In the genomic region with DNA sequence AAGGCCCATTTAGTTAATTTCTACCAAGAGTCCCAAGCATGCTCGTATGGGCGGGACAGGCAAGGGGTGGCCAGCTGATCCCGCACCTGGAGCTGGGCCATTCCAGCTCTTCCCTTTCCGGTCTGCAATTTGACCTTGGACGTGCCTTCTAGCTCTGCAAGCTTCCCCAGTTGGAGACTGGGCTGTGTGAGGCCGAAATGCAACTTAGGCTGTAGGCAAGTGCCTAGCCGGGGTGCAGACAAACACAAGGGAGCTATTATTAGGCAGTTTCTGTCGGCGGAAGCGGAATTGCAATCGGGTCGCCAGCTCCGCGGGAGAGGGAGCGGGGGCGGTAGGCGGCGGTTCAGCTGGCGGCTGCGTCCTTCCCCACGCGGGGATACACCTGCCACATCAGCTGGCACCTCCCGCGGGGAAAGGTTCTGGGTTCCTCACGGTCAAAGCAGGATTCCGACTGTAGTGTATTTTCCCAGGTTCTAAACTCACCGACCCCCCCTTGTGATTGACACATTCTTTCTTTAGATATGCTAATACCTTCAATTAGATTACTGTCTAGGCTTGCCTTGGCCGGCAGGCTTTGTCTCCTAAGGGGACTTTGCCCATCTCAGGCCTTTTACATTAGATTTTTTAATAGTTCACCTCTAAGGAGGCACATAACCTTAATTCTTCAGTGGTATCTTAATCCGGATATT, we compare ENCODE assay signal across 1 cellular context.
TF ChIP-seq lines count a peak whose summit lies in the region.

No MANE protein-coding gene starts in this region.

TF ChIP-seq in WTC11, 78 proteins besides CTCF, POLR2A, EP300 and RAD21 (continued from another document and continues in another):
- TF ChIP-seq, protein P1, sequence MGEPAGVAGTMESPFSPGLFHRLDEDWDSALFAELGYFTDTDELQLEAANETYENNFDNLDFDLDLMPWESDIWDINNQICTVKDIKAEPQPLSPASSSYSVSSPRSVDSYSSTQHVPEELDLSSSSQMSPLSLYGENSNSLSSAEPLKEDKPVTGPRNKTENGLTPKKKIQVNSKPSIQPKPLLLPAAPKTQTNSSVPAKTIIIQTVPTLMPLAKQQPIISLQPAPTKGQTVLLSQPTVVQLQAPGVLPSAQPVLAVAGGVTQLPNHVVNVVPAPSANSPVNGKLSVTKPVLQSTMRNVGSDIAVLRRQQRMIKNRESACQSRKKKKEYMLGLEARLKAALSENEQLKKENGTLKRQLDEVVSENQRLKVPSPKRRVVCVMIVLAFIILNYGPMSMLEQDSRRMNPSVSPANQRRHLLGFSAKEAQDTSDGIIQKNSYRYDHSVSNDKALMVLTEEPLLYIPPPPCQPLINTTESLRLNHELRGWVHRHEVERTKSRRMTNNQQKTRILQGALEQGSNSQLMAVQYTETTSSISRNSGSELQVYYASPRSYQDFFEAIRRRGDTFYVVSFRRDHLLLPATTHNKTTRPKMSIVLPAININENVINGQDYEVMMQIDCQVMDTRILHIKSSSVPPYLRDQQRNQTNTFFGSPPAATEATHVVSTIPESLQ (CRISPR knock-in tag; IDR thresholded peaks at IDR 0.05): no peak
- TF ChIP-seq, protein P2, sequence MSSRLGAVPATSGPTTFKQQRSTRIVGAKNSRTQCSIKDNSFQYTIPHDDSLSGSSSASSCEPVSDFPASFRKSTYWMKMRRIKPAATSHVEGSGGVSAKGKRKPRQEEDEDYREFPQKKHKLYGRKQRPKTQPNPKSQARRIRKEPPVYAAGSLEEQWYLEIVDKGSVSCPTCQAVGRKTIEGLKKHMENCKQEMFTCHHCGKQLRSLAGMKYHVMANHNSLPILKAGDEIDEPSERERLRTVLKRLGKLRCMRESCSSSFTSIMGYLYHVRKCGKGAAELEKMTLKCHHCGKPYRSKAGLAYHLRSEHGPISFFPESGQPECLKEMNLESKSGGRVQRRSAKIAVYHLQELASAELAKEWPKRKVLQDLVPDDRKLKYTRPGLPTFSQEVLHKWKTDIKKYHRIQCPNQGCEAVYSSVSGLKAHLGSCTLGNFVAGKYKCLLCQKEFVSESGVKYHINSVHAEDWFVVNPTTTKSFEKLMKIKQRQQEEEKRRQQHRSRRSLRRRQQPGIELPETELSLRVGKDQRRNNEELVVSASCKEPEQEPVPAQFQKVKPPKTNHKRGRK (CRISPR knock-in tag; IDR thresholded peaks at IDR 0.05; ENCODE audit: borderline replicate concordance): no peak
- TF ChIP-seq CBFB (CRISPR knock-in tag; IDR thresholded peaks at IDR 0.05; ENCODE audit: low read depth) (peak; percentile 86; the same call in 1 of the 2 replicates), HMGA2 (CRISPR knock-in tag; IDR thresholded peaks at IDR 0.05) (no peak), SOX15 (CRISPR knock-in tag; IDR thresholded peaks at IDR 0.05) (no peak), MYBL2 (CRISPR knock-in tag; IDR thresholded peaks at IDR 0.05) (peak; percentile 85), OVOL2 (CRISPR knock-in tag; IDR thresholded peaks at IDR 0.05; ENCODE audit: borderline replicate concordance) (no peak), ZNF671 (CRISPR knock-in tag; IDR thresholded peaks at IDR 0.05) (no peak), SP1 (CRISPR knock-in tag; conservative IDR thresholded peaks at IDR 0.05) (peak; percentile 76), ETV6 (CRISPR knock-in tag; IDR thresholded peaks at IDR 0.05) (peak; percentile 76; the same call in 1 of the 2 replicates), MXD4 (CRISPR knock-in tag; IDR thresholded peaks at IDR 0.05; ENCODE audit: borderline replicate concordance) (peak; percentile 48; the same call in 1 of the 2 replicates), KAT7 (CRISPR knock-in tag; IDR thresholded peaks at IDR 0.05; ENCODE audit: borderline replicate concordance) (peak; percentile 73; the same call in 1 of the 2 replicates), JAZF1 (CRISPR knock-in tag; IDR thresholded peaks at IDR 0.05) (no peak), EMX1 (CRISPR knock-in tag; IDR thresholded peaks at IDR 0.05) (no peak), RELA (CRISPR knock-in tag; IDR thresholded peaks at IDR 0.05; ENCODE audit: borderline replicate concordance) (no peak), ZBTB21 (CRISPR knock-in tag; IDR thresholded peaks at IDR 0.05; ENCODE audit: borderline replicate concordance) (peak; percentile 52; the same call in 1 of the 2 replicates), ZNF232 (CRISPR knock-in tag; IDR thresholded peaks at IDR 0.05) (no peak), ELF4 (CRISPR knock-in tag; IDR thresholded peaks at IDR 0.05; ENCODE audit: low read depth) (no peak), FOXK1 (CRISPR knock-in tag; IDR thresholded peaks at IDR 0.05) (peak; percentile 76; the same call in 1 of the 2 replicates), CREM (CRISPR knock-in tag; IDR thresholded peaks at IDR 0.05) (peak; percentile 84), SMAD4 (CRISPR knock-in tag; IDR thresholded peaks at IDR 0.05) (peak; percentile 79; the same call in 1 of the 2 replicates), NR3C1 (CRISPR knock-in tag; conservative IDR thresholded peaks at IDR 0.05; ENCODE audit: low read depth) (no peak)
- TF ChIP-seq, protein P3, sequence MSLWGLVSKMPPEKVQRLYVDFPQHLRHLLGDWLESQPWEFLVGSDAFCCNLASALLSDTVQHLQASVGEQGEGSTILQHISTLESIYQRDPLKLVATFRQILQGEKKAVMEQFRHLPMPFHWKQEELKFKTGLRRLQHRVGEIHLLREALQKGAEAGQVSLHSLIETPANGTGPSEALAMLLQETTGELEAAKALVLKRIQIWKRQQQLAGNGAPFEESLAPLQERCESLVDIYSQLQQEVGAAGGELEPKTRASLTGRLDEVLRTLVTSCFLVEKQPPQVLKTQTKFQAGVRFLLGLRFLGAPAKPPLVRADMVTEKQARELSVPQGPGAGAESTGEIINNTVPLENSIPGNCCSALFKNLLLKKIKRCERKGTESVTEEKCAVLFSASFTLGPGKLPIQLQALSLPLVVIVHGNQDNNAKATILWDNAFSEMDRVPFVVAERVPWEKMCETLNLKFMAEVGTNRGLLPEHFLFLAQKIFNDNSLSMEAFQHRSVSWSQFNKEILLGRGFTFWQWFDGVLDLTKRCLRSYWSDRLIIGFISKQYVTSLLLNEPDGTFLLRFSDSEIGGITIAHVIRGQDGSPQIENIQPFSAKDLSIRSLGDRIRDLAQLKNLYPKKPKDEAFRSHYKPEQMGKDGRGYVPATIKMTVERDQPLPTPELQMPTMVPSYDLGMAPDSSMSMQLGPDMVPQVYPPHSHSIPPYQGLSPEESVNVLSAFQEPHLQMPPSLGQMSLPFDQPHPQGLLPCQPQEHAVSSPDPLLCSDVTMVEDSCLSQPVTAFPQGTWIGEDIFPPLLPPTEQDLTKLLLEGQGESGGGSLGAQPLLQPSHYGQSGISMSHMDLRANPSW (CRISPR knock-in tag; conservative IDR thresholded peaks at IDR 0.05; ENCODE audit: low read depth): no peak
- TF ChIP-seq, protein P4, sequence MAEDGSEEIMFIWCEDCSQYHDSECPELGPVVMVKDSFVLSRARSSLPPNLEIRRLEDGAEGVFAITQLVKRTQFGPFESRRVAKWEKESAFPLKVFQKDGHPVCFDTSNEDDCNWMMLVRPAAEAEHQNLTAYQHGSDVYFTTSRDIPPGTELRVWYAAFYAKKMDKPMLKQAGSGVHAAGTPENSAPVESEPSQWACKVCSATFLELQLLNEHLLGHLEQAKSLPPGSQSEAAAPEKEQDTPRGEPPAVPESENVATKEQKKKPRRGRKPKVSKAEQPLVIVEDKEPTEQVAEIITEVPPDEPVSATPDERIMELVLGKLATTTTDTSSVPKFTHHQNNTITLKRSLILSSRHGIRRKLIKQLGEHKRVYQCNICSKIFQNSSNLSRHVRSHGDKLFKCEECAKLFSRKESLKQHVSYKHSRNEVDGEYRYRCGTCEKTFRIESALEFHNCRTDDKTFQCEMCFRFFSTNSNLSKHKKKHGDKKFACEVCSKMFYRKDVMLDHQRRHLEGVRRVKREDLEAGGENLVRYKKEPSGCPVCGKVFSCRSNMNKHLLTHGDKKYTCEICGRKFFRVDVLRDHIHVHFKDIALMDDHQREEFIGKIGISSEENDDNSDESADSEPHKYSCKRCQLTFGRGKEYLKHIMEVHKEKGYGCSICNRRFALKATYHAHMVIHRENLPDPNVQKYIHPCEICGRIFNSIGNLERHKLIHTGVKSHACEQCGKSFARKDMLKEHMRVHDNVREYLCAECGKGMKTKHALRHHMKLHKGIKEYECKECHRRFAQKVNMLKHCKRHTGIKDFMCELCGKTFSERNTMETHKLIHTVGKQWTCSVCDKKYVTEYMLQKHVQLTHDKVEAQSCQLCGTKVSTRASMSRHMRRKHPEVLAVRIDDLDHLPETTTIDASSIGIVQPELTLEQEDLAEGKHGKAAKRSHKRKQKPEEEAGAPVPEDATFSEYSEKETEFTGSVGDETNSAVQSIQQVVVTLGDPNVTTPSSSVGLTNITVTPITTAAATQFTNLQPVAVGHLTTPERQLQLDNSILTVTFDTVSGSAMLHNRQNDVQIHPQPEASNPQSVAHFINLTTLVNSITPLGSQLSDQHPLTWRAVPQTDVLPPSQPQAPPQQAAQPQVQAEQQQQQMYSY (CRISPR knock-in tag; IDR thresholded peaks at IDR 0.05): no peak
- TF ChIP-seq, protein P5, sequence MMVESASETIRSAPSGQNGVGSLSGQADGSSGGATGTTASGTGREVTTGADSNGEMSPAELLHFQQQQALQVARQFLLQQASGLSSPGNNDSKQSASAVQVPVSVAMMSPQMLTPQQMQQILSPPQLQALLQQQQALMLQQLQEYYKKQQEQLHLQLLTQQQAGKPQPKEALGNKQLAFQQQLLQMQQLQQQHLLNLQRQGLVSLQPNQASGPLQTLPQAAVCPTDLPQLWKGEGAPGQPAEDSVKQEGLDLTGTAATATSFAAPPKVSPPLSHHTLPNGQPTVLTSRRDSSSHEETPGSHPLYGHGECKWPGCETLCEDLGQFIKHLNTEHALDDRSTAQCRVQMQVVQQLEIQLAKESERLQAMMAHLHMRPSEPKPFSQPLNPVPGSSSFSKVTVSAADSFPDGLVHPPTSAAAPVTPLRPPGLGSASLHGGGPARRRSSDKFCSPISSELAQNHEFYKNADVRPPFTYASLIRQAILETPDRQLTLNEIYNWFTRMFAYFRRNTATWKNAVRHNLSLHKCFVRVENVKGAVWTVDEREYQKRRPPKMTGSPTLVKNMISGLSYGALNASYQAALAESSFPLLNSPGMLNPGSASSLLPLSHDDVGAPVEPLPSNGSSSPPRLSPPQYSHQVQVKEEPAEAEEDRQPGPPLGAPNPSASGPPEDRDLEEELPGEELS (CRISPR knock-in tag; IDR thresholded peaks at IDR 0.05): peak; percentile 95
- TF ChIP-seq, protein P6, sequence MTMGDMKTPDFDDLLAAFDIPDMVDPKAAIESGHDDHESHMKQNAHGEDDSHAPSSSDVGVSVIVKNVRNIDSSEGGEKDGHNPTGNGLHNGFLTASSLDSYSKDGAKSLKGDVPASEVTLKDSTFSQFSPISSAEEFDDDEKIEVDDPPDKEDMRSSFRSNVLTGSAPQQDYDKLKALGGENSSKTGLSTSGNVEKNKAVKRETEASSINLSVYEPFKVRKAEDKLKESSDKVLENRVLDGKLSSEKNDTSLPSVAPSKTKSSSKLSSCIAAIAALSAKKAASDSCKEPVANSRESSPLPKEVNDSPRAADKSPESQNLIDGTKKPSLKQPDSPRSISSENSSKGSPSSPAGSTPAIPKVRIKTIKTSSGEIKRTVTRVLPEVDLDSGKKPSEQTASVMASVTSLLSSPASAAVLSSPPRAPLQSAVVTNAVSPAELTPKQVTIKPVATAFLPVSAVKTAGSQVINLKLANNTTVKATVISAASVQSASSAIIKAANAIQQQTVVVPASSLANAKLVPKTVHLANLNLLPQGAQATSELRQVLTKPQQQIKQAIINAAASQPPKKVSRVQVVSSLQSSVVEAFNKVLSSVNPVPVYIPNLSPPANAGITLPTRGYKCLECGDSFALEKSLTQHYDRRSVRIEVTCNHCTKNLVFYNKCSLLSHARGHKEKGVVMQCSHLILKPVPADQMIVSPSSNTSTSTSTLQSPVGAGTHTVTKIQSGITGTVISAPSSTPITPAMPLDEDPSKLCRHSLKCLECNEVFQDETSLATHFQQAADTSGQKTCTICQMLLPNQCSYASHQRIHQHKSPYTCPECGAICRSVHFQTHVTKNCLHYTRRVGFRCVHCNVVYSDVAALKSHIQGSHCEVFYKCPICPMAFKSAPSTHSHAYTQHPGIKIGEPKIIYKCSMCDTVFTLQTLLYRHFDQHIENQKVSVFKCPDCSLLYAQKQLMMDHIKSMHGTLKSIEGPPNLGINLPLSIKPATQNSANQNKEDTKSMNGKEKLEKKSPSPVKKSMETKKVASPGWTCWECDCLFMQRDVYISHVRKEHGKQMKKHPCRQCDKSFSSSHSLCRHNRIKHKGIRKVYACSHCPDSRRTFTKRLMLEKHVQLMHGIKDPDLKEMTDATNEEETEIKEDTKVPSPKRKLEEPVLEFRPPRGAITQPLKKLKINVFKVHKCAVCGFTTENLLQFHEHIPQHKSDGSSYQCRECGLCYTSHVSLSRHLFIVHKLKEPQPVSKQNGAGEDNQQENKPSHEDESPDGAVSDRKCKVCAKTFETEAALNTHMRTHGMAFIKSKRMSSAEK (CRISPR knock-in tag; IDR thresholded peaks at IDR 0.05; ENCODE audit: borderline replicate concordance): no peak
- TF ChIP-seq, protein P7, sequence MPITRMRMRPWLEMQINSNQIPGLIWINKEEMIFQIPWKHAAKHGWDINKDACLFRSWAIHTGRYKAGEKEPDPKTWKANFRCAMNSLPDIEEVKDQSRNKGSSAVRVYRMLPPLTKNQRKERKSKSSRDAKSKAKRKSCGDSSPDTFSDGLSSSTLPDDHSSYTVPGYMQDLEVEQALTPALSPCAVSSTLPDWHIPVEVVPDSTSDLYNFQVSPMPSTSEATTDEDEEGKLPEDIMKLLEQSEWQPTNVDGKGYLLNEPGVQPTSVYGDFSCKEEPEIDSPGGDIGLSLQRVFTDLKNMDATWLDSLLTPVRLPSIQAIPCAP (CRISPR knock-in tag; IDR thresholded peaks at IDR 0.05): no peak
- TF ChIP-seq, protein P8, sequence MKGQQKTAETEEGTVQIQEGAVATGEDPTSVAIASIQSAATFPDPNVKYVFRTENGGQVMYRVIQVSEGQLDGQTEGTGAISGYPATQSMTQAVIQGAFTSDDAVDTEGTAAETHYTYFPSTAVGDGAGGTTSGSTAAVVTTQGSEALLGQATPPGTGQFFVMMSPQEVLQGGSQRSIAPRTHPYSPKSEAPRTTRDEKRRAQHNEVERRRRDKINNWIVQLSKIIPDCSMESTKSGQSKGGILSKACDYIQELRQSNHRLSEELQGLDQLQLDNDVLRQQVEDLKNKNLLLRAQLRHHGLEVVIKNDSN (CRISPR knock-in tag; IDR thresholded peaks at IDR 0.05): 0 out of 2 replicates have a peak, but pooled peaks have one; percentile 26
- TF ChIP-seq, protein P9, sequence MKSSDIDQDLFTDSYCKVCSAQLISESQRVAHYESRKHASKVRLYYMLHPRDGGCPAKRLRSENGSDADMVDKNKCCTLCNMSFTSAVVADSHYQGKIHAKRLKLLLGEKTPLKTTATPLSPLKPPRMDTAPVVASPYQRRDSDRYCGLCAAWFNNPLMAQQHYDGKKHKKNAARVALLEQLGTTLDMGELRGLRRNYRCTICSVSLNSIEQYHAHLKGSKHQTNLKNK (CRISPR knock-in tag; IDR thresholded peaks at IDR 0.05): no peak
- TF ChIP-seq, protein P10, sequence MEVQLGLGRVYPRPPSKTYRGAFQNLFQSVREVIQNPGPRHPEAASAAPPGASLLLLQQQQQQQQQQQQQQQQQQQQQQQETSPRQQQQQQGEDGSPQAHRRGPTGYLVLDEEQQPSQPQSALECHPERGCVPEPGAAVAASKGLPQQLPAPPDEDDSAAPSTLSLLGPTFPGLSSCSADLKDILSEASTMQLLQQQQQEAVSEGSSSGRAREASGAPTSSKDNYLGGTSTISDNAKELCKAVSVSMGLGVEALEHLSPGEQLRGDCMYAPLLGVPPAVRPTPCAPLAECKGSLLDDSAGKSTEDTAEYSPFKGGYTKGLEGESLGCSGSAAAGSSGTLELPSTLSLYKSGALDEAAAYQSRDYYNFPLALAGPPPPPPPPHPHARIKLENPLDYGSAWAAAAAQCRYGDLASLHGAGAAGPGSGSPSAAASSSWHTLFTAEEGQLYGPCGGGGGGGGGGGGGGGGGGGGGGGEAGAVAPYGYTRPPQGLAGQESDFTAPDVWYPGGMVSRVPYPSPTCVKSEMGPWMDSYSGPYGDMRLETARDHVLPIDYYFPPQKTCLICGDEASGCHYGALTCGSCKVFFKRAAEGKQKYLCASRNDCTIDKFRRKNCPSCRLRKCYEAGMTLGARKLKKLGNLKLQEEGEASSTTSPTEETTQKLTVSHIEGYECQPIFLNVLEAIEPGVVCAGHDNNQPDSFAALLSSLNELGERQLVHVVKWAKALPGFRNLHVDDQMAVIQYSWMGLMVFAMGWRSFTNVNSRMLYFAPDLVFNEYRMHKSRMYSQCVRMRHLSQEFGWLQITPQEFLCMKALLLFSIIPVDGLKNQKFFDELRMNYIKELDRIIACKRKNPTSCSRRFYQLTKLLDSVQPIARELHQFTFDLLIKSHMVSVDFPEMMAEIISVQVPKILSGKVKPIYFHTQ (CRISPR knock-in tag; IDR thresholded peaks at IDR 0.05): no peak
